ENCODE assay signal across 1 cellular context in the genomic region with DNA sequence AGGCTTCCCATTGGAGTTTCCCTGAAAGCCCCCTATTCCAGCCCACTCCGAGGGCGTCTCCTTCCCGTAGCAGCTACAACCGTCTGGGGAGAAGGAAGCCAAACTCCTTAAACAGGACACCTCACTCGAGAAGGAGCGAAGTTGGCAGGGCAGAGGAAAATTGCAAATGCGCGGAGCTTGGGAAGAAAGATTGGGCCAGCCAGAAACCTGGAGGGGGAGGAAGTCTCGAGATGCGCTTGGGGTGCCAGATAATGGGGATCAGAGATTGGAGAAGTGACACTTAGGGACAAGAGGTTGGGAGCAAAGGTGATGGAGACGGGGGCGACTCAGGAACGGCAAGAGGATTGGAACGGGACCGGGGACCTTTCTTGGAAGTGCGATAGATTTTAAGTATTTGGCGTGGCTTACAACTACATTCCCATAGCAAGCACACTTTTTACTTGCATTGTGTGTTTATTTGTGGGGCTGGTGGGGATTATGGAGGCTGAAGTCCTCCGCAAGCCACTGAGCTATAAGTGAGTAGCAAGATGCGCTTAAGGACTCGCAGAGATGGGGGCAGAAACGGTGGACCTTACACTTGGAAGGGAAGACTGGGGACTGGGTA.
TF ChIP-seq lines count a peak whose summit lies in the region.

No MANE protein-coding gene starts in this region.

TF ChIP-seq in A549, 52 proteins besides CTCF, POLR2A, EP300 and RAD21 (continued from another document):
- TF ChIP-seq, protein P1, sequence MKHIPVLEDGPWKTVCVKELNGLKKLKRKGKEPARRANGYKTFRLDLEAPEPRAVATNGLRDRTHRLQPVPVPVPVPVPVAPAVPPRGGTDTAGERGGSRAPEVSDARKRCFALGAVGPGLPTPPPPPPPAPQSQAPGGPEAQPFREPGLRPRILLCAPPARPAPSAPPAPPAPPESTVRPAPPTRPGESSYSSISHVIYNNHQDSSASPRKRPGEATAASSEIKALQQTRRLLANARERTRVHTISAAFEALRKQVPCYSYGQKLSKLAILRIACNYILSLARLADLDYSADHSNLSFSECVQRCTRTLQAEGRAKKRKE (CRISPR knock-in tag; IDR thresholded peaks at IDR 0.05; ENCODE audit: low read depth), result no peak
- TF ChIP-seq ESRRA (IDR thresholded peaks at IDR 0.05; ENCODE audit: borderline replicate concordance, low read length) (no peak), SMC3 (IDR thresholded peaks at IDR 0.05) (no peak), PHF8 (IDR thresholded peaks at IDR 0.05; ENCODE audit: borderline replicate concordance, low read depth) (no peak), CEBPB (IDR thresholded peaks at IDR 0.05) (no peak)
- TF ChIP-seq, protein P2, sequence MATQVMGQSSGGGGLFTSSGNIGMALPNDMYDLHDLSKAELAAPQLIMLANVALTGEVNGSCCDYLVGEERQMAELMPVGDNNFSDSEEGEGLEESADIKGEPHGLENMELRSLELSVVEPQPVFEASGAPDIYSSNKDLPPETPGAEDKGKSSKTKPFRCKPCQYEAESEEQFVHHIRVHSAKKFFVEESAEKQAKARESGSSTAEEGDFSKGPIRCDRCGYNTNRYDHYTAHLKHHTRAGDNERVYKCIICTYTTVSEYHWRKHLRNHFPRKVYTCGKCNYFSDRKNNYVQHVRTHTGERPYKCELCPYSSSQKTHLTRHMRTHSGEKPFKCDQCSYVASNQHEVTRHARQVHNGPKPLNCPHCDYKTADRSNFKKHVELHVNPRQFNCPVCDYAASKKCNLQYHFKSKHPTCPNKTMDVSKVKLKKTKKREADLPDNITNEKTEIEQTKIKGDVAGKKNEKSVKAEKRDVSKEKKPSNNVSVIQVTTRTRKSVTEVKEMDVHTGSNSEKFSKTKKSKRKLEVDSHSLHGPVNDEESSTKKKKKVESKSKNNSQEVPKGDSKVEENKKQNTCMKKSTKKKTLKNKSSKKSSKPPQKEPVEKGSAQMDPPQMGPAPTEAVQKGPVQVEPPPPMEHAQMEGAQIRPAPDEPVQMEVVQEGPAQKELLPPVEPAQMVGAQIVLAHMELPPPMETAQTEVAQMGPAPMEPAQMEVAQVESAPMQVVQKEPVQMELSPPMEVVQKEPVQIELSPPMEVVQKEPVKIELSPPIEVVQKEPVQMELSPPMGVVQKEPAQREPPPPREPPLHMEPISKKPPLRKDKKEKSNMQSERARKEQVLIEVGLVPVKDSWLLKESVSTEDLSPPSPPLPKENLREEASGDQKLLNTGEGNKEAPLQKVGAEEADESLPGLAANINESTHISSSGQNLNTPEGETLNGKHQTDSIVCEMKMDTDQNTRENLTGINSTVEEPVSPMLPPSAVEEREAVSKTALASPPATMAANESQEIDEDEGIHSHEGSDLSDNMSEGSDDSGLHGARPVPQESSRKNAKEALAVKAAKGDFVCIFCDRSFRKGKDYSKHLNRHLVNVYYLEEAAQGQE (IDR thresholded peaks at IDR 0.05), result no peak
